ENCODE assay signal across 10 cellular contexts in genomic region chr21:41367598-41368360, GRCh38.
A peak's percentile ranks its signal among the peaks of the same experiment; 100 is the strongest.
DNase-seq lines count a peak whose midpoint lies in the region; ATAC-seq and TF ChIP-seq lines count a peak whose summit lies in the region.
"Had no signal": no experiment of that assay in that cellular context is flagged by ENCODE, and none has a peak within 500 bp of the region (broad histone marks: within the 10 kb centered on the region; RNA-seq: fewer than 3 reads in every experiment).

No MANE protein-coding gene starts in this region.

- H3K27me3 ChIP-seq in HL-60 (ENCODE audit: insufficient read depth, poor library complexity, severe bottlenecking) (no peaks in the 10 kb centered on the region), neutrophil (no peaks in the 10 kb centered on the region)

- H3K4me1 ChIP-seq in neutrophil (ENCODE audit: control insufficient read depth in 1 of 2, insufficient read depth in 1 of 2, low read depth in 1 of 2, low read length in 1 of 2): peaks cover 82 to 97% of the 10 kb centered on the region in 2 experiments

- DNase-seq in T-helper 1 cell (no peak), HL-60 (ENCODE audit: low read depth in 1 of 2, low spot score in 1 of 2) (peak in 1 of 2 experiments; percentile 7), DMS79 treated with DMSO at 0.1 percent for 48 hours (lab: John Stamatoyannopoulos, UW) (no peak), 8988T (no peak)
- DNase-seq in activated CD4-positive, CD25-positive, alpha-beta regulatory T cell treated with anti-CD3 and anti-CD28 coated beads, Interleukin-2, amount 50 U/mL, for 72 hours: no peak
- DNase-seq: activated T-cell treated with anti-CD3 and anti-CD28 coated beads for 4 hours, foreskin melanocyte had no signal

- no peak overlapping the region for H3K4me3 Mint-ChIP-seq in T-helper 1 cell treated with Interleukin-12 subunit alpha and Interleukin-12 subunit beta and Interleukin-4 antibody, amounts not matched to agents 30 μg/mL and 1 μg/mL, for 36 hours

- H3K9me3 ChIP-seq in neutrophil: no peaks in the 10 kb centered on the region

- H3K27me3 Mint-ChIP-seq in T-helper 1 cell treated with Interleukin-12 subunit alpha and Interleukin-12 subunit beta and Interleukin-4 antibody, amounts not matched to agents 30 μg/mL and 1 μg/mL, for 36 hours (ENCODE audit: low read depth): no peaks in the 10 kb centered on the region

- H3K36me3 ChIP-seq in neutrophil: peaks cover 69% of the 10 kb centered on the region

- H3K4me1 Mint-ChIP-seq in T-helper 1 cell treated with Interleukin-12 subunit alpha and Interleukin-12 subunit beta and Interleukin-4 antibody, amounts not matched to agents 30 μg/mL and 1 μg/mL, for 36 hours (ENCODE audit: low read depth): peaks cover 71% of the 10 kb centered on the region

- H3K36me3 Mint-ChIP-seq in T-helper 1 cell treated with Interleukin-12 subunit alpha and Interleukin-12 subunit beta and Interleukin-4 antibody, amounts not matched to agents 30 μg/mL and 1 μg/mL, for 36 hours (ENCODE audit: low read depth): peaks cover 45% of the 10 kb centered on the region

- H3K27ac Mint-ChIP-seq in T-helper 1 cell treated with Interleukin-12 subunit alpha and Interleukin-12 subunit beta and Interleukin-4 antibody, amounts not matched to agents 30 μg/mL and 1 μg/mL, for 36 hours: peak overlapping the region; percentile 23

- no peak overlapping the region for H3K4me3 ChIP-seq in HL-60 (replicated peaks; ENCODE audit: insufficient read depth, low read length)
- peak overlapping the region; percentile 26 to 70 for H3K4me3 ChIP-seq in neutrophil (ENCODE audit: low read depth in 1 of 2, low read length in 1 of 2)

- no peak for TF ChIP-seq CTCF in HL-60 (IDR thresholded peaks at IDR 0.05; ENCODE audit: insufficient read depth, low read length)
- TF ChIP-seq CTCF in neutrophil (IDR thresholded peaks at IDR 0.05): no peak

- H3K27ac ChIP-seq in HL-60 (replicated peaks) (peak overlapping the region; percentile 70; the same call in 1 of the 2 replicates), neutrophil (peak overlapping the region; percentile 95)

- ATAC-seq in GM21529 (IDR thresholded peaks at IDR 0.05; ENCODE audit: unreplicated experiment): peak; percentile 69

- no peaks in the 10 kb centered on the region for H3K9me3 Mint-ChIP-seq in T-helper 1 cell treated with Interleukin-12 subunit alpha and Interleukin-12 subunit beta and Interleukin-4 antibody, amounts not matched to agents 30 μg/mL and 1 μg/mL, for 36 hours
